Comparison of ENCODE assay signal across 10 cellular contexts in the genomic region with DNA sequence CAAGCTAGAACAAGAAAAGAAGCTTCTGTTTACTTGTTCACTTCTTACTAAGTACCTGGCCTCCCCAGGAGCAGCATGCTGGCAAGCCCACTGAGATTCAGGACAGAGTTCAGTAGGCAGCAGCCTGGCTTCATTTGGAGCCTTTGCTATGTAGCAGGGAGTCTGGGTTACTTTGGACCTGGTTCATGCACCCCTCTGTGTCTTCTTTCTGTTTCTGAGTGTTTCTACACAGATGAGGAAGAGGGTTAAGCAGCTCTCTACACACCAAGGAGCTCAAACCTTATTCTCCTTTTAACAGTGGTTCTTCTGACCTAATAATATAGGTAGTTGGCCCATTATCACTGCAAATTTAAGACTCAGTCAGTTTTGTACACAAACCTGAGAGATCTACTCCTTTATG.
A peak's percentile ranks its signal among the peaks of the same experiment; 100 is the strongest.
DNase-seq lines count a peak whose midpoint lies in the region; ATAC-seq and TF ChIP-seq lines count a peak whose summit lies in the region.
"Had no signal": no experiment of that assay in that cellular context is flagged by ENCODE, and none has a peak within 500 bp of the region (broad histone marks: within the 10 kb centered on the region; RNA-seq: fewer than 3 reads in every experiment).

No MANE protein-coding gene starts in this region.

- no peaks in the 10 kb centered on the region for H3K27me3 Mint-ChIP-seq in Caco-2 (ENCODE audit: insufficient read depth, unreplicated experiment)
- no peaks in the 10 kb centered on the region for H3K27me3 Mint-ChIP-seq in activated CD8-positive, alpha-beta T cell treated with anti-CD3 and anti-CD28 coated beads, Interleukin-2, amount 10 ng/mL, durations not matched to agents 7 days and 5 days (ENCODE audit: low read depth)

- peak; percentile 49 for ATAC-seq in GM21717 (IDR thresholded peaks at IDR 0.05; ENCODE audit: unreplicated experiment)
- ATAC-seq in activated CD8-positive, alpha-beta T cell treated with anti-CD3 and anti-CD28 coated beads, Interleukin-2, amount 10 ng/mL, durations not matched to agents 7 days and 5 days, result peak; percentile 21

- no peak for TF ChIP-seq CTCF in Caco-2 (IDR thresholded peaks at IDR 0.05; ENCODE audit: insufficient read depth in 1 of 2, low read depth in 1 of 2, low read length in 1 of 2, severe bottlenecking in 1 of 2, unreplicated experiment in 1 of 2)
- TF ChIP-seq CTCF in osteoblast (IDR thresholded peaks at IDR 0.05; ENCODE audit: extremely low read depth, low read depth, low read length), result no peak

- DNase-seq in Caco-2 (no peak), osteoblast (ENCODE audit: insufficient read length, low spot score, missing footprints) (no peak), kidney tubule cell (ENCODE audit: low spot score) (no peak), NCI-H2196 (lab: John Stamatoyannopoulos, UW; ENCODE audit: unreplicated experiment) (no peak), NCI-H128 (lab: John Stamatoyannopoulos, UW; ENCODE audit: unreplicated experiment) (no peak), NCI-H187 (lab: John Stamatoyannopoulos, UW) (no peak)
- no peak for DNase-seq in activated CD8-positive, alpha-beta T cell treated with anti-CD3 and anti-CD28 coated beads, Interleukin-2, amount 10 ng/mL, durations not matched to agents 7 days and 5 days
- DNase-seq: NCI-H1436; stimulated activated CD8-positive, alpha-beta memory T cell treated with anti-CD3 and anti-CD28 coated beads, Interleukin-4, amount 100 ng/mL, for 48 hours had no signal

- CTCF ChIA-PET in Caco-2 (lab: Charles Lee), result no interaction called here
- CTCF ChIA-PET in activated CD8-positive, alpha-beta T cell treated with anti-CD3 and anti-CD28 coated beads, Interleukin-2, amount 10 ng/mL, durations not matched to agents 7 days and 5 days (lab: Charles Lee), result interaction anchor here (0.9 to 5.4 kb wide), 11 partner anchors 9 to 191 kb away, joined by 3 to 41 read pairs (median 4); no protein-coding TSS in a partner anchor

- intact Hi-C loops in Caco-2 (cut with micrococcal nuclease; ENCODE audit: unreplicated experiment), result no loop called here

- H3K4me3 Mint-ChIP-seq in Caco-2 (ENCODE audit: unreplicated experiment), result no peak overlapping the region
- H3K4me3 Mint-ChIP-seq in activated CD8-positive, alpha-beta T cell treated with anti-CD3 and anti-CD28 coated beads, Interleukin-2, amount 10 ng/mL, durations not matched to agents 7 days and 5 days, result peak overlapping the region; percentile 22

- peaks cover 100% of the 10 kb centered on the region for H3K36me3 Mint-ChIP-seq in Caco-2 (ENCODE audit: insufficient read depth, unreplicated experiment)
- peaks cover 89% of the 10 kb centered on the region for H3K36me3 Mint-ChIP-seq in activated CD8-positive, alpha-beta T cell treated with anti-CD3 and anti-CD28 coated beads, Interleukin-2, amount 10 ng/mL, durations not matched to agents 7 days and 5 days (ENCODE audit: low read depth)

- BruUV-seq in Caco-2 (replicated peaks; lab: Mats Ljungman, UMichigan), result no TSS peak

- H3K9me3 Mint-ChIP-seq in Caco-2 (ENCODE audit: unreplicated experiment), result no peaks in the 10 kb centered on the region
- peaks cover 7% of the 10 kb centered on the region for H3K9me3 Mint-ChIP-seq in activated CD8-positive, alpha-beta T cell treated with anti-CD3 and anti-CD28 coated beads, Interleukin-2, amount 10 ng/mL, durations not matched to agents 7 days and 5 days (ENCODE audit: insufficient read depth)

- H3K4me2 ChIP-seq in osteoblast (ENCODE audit: insufficient read depth, low read length), result peak overlapping the region; percentile 88

- H3K27me3 ChIP-seq in Caco-2 (replicated peaks; ENCODE audit: control insufficient read depth, insufficient read depth, low read length), result no peaks in the 10 kb centered on the region
- H3K27me3 ChIP-seq in osteoblast (ENCODE audit: insufficient read depth, low read length), result no peaks in the 10 kb centered on the region

- H3K9me3 ChIP-seq in Caco-2 (no peaks in the 10 kb centered on the region), osteoblast (ENCODE audit: low read depth, low read length) (no peaks in the 10 kb centered on the region)

- peaks cover 80% of the 10 kb centered on the region for H3K4me1 Mint-ChIP-seq in Caco-2 (ENCODE audit: low read depth, unreplicated experiment)
- peaks cover 82% of the 10 kb centered on the region for H3K4me1 Mint-ChIP-seq in activated CD8-positive, alpha-beta T cell treated with anti-CD3 and anti-CD28 coated beads, Interleukin-2, amount 10 ng/mL, durations not matched to agents 7 days and 5 days (ENCODE audit: low read depth)

- peaks cover 71% of the 10 kb centered on the region for H4K20me1 ChIP-seq in osteoblast (ENCODE audit: insufficient read depth, low read length)

- peak overlapping the region; percentile 82 for H3K27ac Mint-ChIP-seq in Caco-2 (ENCODE audit: unreplicated experiment)
- peak overlapping the region; percentile 70 for H3K27ac Mint-ChIP-seq in activated CD8-positive, alpha-beta T cell treated with anti-CD3 and anti-CD28 coated beads, Interleukin-2, amount 10 ng/mL, durations not matched to agents 7 days and 5 days

- H3K4me3 ChIP-seq in Caco-2 (ENCODE audit: low read depth, low read length) (no peak overlapping the region), osteoblast (ENCODE audit: insufficient read depth, low read length) (peak overlapping the region; percentile 24)

- H3K4me1 ChIP-seq in Caco-2 (peaks cover 68% of the 10 kb centered on the region), osteoblast (ENCODE audit: insufficient read depth, low read length) (peaks cover 68% of the 10 kb centered on the region)

- no peak overlapping the region for H2AFZ ChIP-seq in osteoblast (ENCODE audit: low read length)

- H3K36me3 ChIP-seq in Caco-2 (ENCODE audit: control insufficient read depth, insufficient read depth, low read length), result peaks cover 23% of the 10 kb centered on the region
- H3K36me3 ChIP-seq in osteoblast (ENCODE audit: insufficient read depth, low read length), result peaks cover 80% of the 10 kb centered on the region

- peak overlapping the region; percentile 12 for H3K27ac ChIP-seq in osteoblast (ENCODE audit: low read depth, low read length)

- POLR2A ChIA-PET in Caco-2 (lab: Charles Lee), result interaction anchor here (0.6 kb wide), 1 partner anchor 39 kb away, joined by 3 read pairs; no protein-coding TSS in a partner anchor
- POLR2A ChIA-PET in activated CD8-positive, alpha-beta T cell treated with anti-CD3 and anti-CD28 coated beads, Interleukin-2, amount 10 ng/mL, durations not matched to agents 7 days and 5 days (lab: Charles Lee), result interaction anchor here (1.0 to 2.6 kb wide), 7 partner anchors 8 to 155 kb away, joined by 3 to 12 read pairs (median 4); a partner anchor contains a TSS

- H3K79me2 ChIP-seq in osteoblast (ENCODE audit: insufficient read depth, low read length), result peaks cover 98% of the 10 kb centered on the region
